ENCODE assay signal across 8 cellular contexts in the genomic region with DNA sequence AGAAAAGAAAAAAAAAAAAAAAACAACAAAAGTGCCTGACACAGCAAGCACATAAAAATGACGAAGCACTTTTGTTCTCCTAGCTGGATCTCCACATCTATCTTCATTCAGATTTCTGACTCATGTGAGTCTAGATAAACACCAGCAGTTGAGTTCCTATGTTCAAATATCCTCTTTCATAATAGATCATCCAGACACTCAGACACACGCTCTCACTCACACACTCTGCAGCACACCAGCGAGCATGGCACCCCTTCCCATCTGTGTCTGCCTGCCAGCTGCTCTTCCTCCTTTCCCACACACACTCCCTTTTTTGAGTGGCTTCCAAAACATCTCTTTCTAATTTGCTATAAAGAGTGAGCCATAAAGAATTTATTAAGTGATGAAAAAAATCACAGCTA. TPM values are rescaled to one million over a fixed set of nuclear protein-coding genes. Genes with fewer than 3 reads are reported as not detected.
DNase-seq lines count a peak whose midpoint lies in the region; TF ChIP-seq lines count a peak whose summit lies in the region.

No MANE protein-coding gene starts in this region.

- H2BK12ac ChIP-seq in neuronal stem cell (ENCODE audit: low read length), result no peak overlapping the region

- no peak overlapping the region for H3K14ac ChIP-seq in neuronal stem cell (ENCODE audit: low read length)

- H3K4me1 ChIP-seq in mammary epithelial cell (ENCODE audit: insufficient read depth, low read length) (no peaks in the 10 kb centered on the region), neuronal stem cell (ENCODE audit: control insufficient read depth in 2 of 2, insufficient read depth in 1 of 2, low read depth in 1 of 2, low read length in 2 of 2) (peaks cover 0 to 1% of the 10 kb centered on the region in 2 donors)

- no peaks in the 10 kb centered on the region for H3K79me2 ChIP-seq in mammary epithelial cell (ENCODE audit: insufficient read depth, low read length)

- DNase-seq in CD14-positive monocyte (ENCODE audit: low spot score), result no peak
- DNase-seq in NCI-H1105 (lab: John Stamatoyannopoulos, UW), result peak; percentile 5
- DNase-seq in mammary epithelial cell, result peak; percentile 18
- DNase-seq in middle frontal gyrus (ENCODE audit: extremely low spot score, low spot score), result peak; percentile 36
- DNase-seq in T-helper 9 cell, result no peak
- DNase-seq in stimulated activated CD4-positive, alpha-beta T cell treated with anti-CD3 and anti-CD28 coated beads, Interleukin-4, amount 100 ng/mL, for 1 hour, result no peak
- DNase-seq in neuronal stem cell (ENCODE audit: low spot score), result no peak
- DNase-seq in stimulated activated CD4-positive, alpha-beta T cell treated with anti-CD3 and anti-CD28 coated beads, Interleukin-1b, Interleukin-23, amount 100 ng/mL, for 48 hours, result no peak

- H3K36me3 ChIP-seq in mammary epithelial cell (ENCODE audit: insufficient read depth, low read length) (no peaks in the 10 kb centered on the region), neuronal stem cell (replicated peaks in 1 of 2; ENCODE audit: control insufficient read depth in 2 of 2, insufficient read depth in 2 of 2, low read length in 2 of 2) (peaks cover 2 to 20% of the 10 kb centered on the region in 2 donors)

- H3K9ac ChIP-seq in mammary epithelial cell (ENCODE audit: insufficient read depth, low read length), result no peak overlapping the region
- H3K9ac ChIP-seq in neuronal stem cell (ENCODE audit: low read depth, low read length, poor library complexity), result no peak overlapping the region

- no peaks in the 10 kb centered on the region for H3K9me3 Mint-ChIP-seq in CD14-positive monocyte

- H3K27me3 Mint-ChIP-seq in CD14-positive monocyte (ENCODE audit: low read depth in 3 of 3), result peaks cover 0 to 3% (median 0%) of the 10 kb centered on the region in 3 donors

- no peak overlapping the region for H4K91ac ChIP-seq in neuronal stem cell (ENCODE audit: low read depth, low read length, poor library complexity)

- H3K4ac ChIP-seq in neuronal stem cell (ENCODE audit: low read length), result no peak overlapping the region

- in situ Hi-C loops in mammary epithelial cell (cut with MboI; ENCODE audit: low sequenced_read_pairs in 2 of 2), result no loop called here

- TF ChIP-seq CTCF in CD14-positive monocyte (IDR thresholded peaks at IDR 0.05), result no peak
- no peak for TF ChIP-seq CTCF in mammary epithelial cell (conservative IDR thresholded peaks at IDR 0.05 in 1 of 2, IDR thresholded peaks at IDR 0.05 in 1 of 2; ENCODE audit: extremely low read depth in 1 of 2, insufficient read depth in 1 of 2, low read depth in 1 of 2, low read length in 2 of 2)

- H2AFZ ChIP-seq in mammary epithelial cell (ENCODE audit: low read depth, low read length), result no peak overlapping the region
- no peak overlapping the region for H2AFZ ChIP-seq in neuronal stem cell (ENCODE audit: low read length)

- H2BK15ac ChIP-seq in neuronal stem cell (ENCODE audit: low read length), result no peak overlapping the region

- CTCF ChIA-PET in mammary epithelial cell (lab: Charles Lee; ENCODE audit: low non-redundant PET), result no interaction called here

- no peak overlapping the region for H2AK5ac ChIP-seq in neuronal stem cell (ENCODE audit: low read depth, low read length)

- no peak overlapping the region for H3K4me3 Mint-ChIP-seq in CD14-positive monocyte

- H3K9me3 ChIP-seq in mammary epithelial cell (replicated peaks; ENCODE audit: insufficient read depth, low read length) (no peaks in the 10 kb centered on the region), neuronal stem cell (replicated peaks in 1 of 2; ENCODE audit: control insufficient read depth in 2 of 2, insufficient read depth in 1 of 2, low read depth in 1 of 2, low read length in 2 of 2) (no peaks in the 10 kb centered on the region)

- H2BK120ac ChIP-seq in neuronal stem cell (ENCODE audit: low read depth, low read length), result no peak overlapping the region

- H4K8ac ChIP-seq in neuronal stem cell (ENCODE audit: low read depth, low read length), result no peak overlapping the region

- intact Hi-C loops in CD14-positive monocyte (cut with micrococcal nuclease) (loop anchor here (1.0 to 2.0 kb wide), 2 partner anchors 19 kb away; partner anchors contain the start of gene CELF6 (in 2 of the 2)), mammary epithelial cell (cut with micrococcal nuclease) (no loop called here)

- peaks cover 27 to 62% of the 10 kb centered on the region in 2 donors for H3K36me3 Mint-ChIP-seq in CD14-positive monocyte

- H3K18ac ChIP-seq in neuronal stem cell (ENCODE audit: low read length), result no peak overlapping the region

- peaks cover 27% of the 10 kb centered on the region for H3K4me1 Mint-ChIP-seq in CD14-positive monocyte

- 69% methylated on average over 3 of the region's 3 CpGs for WGBS in mammary epithelial cell (ENCODE audit: low coverage, missing lambda C conversion rate)
- WGBS in neuronal stem cell (ENCODE audit: extremely low coverage in 2 of 2, insufficient read length in 2 of 2, insufficient replicate concordance in 1 of 2), 2 donors, result no CpG with 5 or more reads among the region's 3 CpGs

- H3K27ac ChIP-seq in mammary epithelial cell (ENCODE audit: insufficient read depth, low read depth, low read length) (no peak overlapping the region), neuronal stem cell (replicated peaks; ENCODE audit: low read length) (no peak overlapping the region)

- H3K4me3 ChIP-seq in mammary epithelial cell (replicated peaks in 1 of 3; ENCODE audit: insufficient read depth in 1 of 3, low read depth in 2 of 3, low read length in 3 of 3) (no peak overlapping the region), neuronal stem cell (ENCODE audit: low read length in 2 of 2) (no peak overlapping the region)

- H4K20me1 ChIP-seq in mammary epithelial cell (ENCODE audit: insufficient read depth, low read length), result no peaks in the 10 kb centered on the region

- no peaks in the 10 kb centered on the region for H3K79me1 ChIP-seq in neuronal stem cell (ENCODE audit: low read depth, low read length)

- H3K23ac ChIP-seq in neuronal stem cell (ENCODE audit: low read depth, low read length, poor library complexity), result no peak overlapping the region

- H2BK5ac ChIP-seq in neuronal stem cell (ENCODE audit: low read length), result no peak overlapping the region

- dilution Hi-C loops in mammary epithelial cell (cut with HindIII; ENCODE audit: low sequenced_read_pairs), result no loop called here

- BruUV-seq in mammary epithelial cell (replicated peaks; lab: Mats Ljungman, UMichigan), result no TSS peak

- no peaks in the 10 kb centered on the region for H3K27me3 ChIP-seq in mammary epithelial cell (ENCODE audit: insufficient read depth, low read length)
- H3K27me3 ChIP-seq in neuronal stem cell (ENCODE audit: control insufficient read depth in 3 of 3, insufficient read depth in 3 of 3, low read depth in 1 of 3, low read length in 3 of 3), result no peaks in the 10 kb centered on the region

- H3K27ac Mint-ChIP-seq in CD14-positive monocyte, result peak overlapping the region in 6 of 7 donors; percentile 86 to 97 (median 96)

- H3K4me2 ChIP-seq in mammary epithelial cell (ENCODE audit: insufficient read depth, low read depth, low read length) (no peak overlapping the region), neuronal stem cell (ENCODE audit: insufficient read depth, low read length, poor library complexity, severe bottlenecking) (no peak overlapping the region)

RNA-seq across cellular contexts. Expression of gene CELF6, which starts 19.8 kb away (rescaled TPM):
- polyA plus RNA-seq in CD14-positive monocyte, result not detected
- total RNA-seq in mammary epithelial cell, result under 1 TPM; 0.14 to 0.17 TPM
- polyA plus RNA-seq in mammary epithelial cell, result 0.02 TPM
- polyA minus RNA-seq in mammary epithelial cell, result not detected
- polyA plus RNA-seq in neuronal stem cell (2013, experiment 1 of 2), result 0.38 TPM
- 0.21 TPM for polyA plus RNA-seq in neuronal stem cell (2013, experiment 2 of 2)

RNA-seq across cellular contexts. Expression of gene HEXA, which starts 36.0 kb away (rescaled TPM):
- polyA plus RNA-seq in CD14-positive monocyte (100 to 1,000 TPM; 186 to 192 TPM), mammary epithelial cell (65.8 TPM)
- 10 to 100 TPM; 74.7 to 76.2 TPM for total RNA-seq in mammary epithelial cell
- polyA minus RNA-seq in mammary epithelial cell, result 54.1 TPM
- polyA plus RNA-seq in neuronal stem cell (2013, experiment 1 of 2), result 35.7 TPM
- 36.8 TPM for polyA plus RNA-seq in neuronal stem cell (2013, experiment 2 of 2)

RNA-seq across cellular contexts. Expression of gene TMEM202, which starts 58.3 kb away (rescaled TPM):
- not detected for polyA plus RNA-seq in CD14-positive monocyte
- not detected for total RNA-seq in mammary epithelial cell
- not detected for polyA plus RNA-seq in mammary epithelial cell
- polyA minus RNA-seq in mammary epithelial cell, result not detected
- not detected for polyA plus RNA-seq in neuronal stem cell (2013, experiment 1 of 2)
- polyA plus RNA-seq in neuronal stem cell (2013, experiment 2 of 2), result not detected

Comparison
In these comparisons a context has a peak if more than half of its experiments do, and no peak if none do; other contexts are left out.
1. DNase-seq: peak in NCI-H1105 (single experiment), mammary epithelial cell (single experiment) and middle frontal gyrus (single experiment); none in CD14-positive monocyte (single experiment), T-helper 9 cell (single experiment), stimulated activated CD4-positive, alpha-beta T cell treated with anti-CD3 and anti-CD28 coated beads, Interleukin-4, amount 100 ng/mL, for 1 hour (single experiment), neuronal stem cell (single experiment) and stimulated activated CD4-positive, alpha-beta T cell treated with anti-CD3 and anti-CD28 coated beads, Interleukin-1b, Interleukin-23, amount 100 ng/mL, for 48 hours (single experiment).